Comparison of ENCODE assay signal across 8 cellular contexts in the genomic region with DNA sequence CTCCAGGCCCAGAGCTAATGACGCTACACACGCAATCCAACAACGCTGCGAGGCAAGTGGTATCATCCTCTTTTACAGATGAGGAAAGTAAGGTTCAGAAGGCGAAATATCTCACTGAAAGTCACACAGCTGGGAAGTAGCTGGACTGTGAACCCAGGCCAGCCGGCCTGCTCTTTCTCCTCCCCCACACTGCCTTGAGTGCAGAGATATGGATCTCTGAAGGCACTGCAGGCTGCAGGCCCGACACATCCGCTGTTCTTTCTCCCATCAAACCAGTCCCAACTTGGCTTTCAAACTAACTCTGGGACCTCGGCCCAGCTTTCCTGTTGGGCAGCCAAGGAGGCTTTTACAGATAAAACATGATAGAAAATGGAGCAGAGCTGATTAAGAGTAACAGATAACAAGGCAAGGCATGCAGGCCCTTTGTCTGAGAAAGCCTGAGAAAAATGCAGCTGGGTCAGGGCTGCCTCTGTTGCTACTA.
A peak's percentile ranks its signal among the peaks of the same experiment; 100 is the strongest.
DNase-seq lines count a peak whose midpoint lies in the region; ATAC-seq and TF ChIP-seq lines count a peak whose summit lies in the region.
"Had no signal": no experiment of that assay in that cellular context is flagged by ENCODE, and none has a peak within 500 bp of the region (broad histone marks: within the 10 kb centered on the region; RNA-seq: fewer than 3 reads in every experiment).

No MANE protein-coding gene starts in this region.

- no peak overlapping the region for H2AK5ac ChIP-seq in mesenchymal stem cell (ENCODE audit: low read length, severe bottlenecking)

- no peaks in the 10 kb centered on the region for H3K27me3 ChIP-seq in mesenchymal stem cell (ENCODE audit: control insufficient read depth in 1 of 2, insufficient read depth in 1 of 2, low read length in 2 of 2)
- no peaks in the 10 kb centered on the region for H3K27me3 ChIP-seq in thymus (ENCODE audit: control insufficient read depth, insufficient read depth)

- no peak overlapping the region for H4K91ac ChIP-seq in mesenchymal stem cell (ENCODE audit: low read length)

- H3K4me3 ChIP-seq in choroid plexus epithelial cell (ENCODE audit: low read depth, low read length): no peak overlapping the region
- H3K4me3 ChIP-seq in mesenchymal stem cell (ENCODE audit: insufficient read depth in 1 of 2, low read depth in 1 of 2, low read length in 2 of 2): no peak overlapping the region
- H3K4me3 ChIP-seq in thymus (ENCODE audit: low read length): no peak overlapping the region

- H3K4ac ChIP-seq in mesenchymal stem cell (ENCODE audit: low read depth in 1 of 2, low read length in 2 of 2): peak overlapping the region in 1 of 2 experiments; percentile 87

- ATAC-seq in GM21723 (IDR thresholded peaks at IDR 0.05; ENCODE audit: unreplicated experiment) (no peak), GM21423 (IDR thresholded peaks at IDR 0.05; ENCODE audit: unreplicated experiment) (no peak)

- H3K14ac ChIP-seq in mesenchymal stem cell (ENCODE audit: low read length in 2 of 2): peak overlapping the region in 1 of 2 experiments; percentile 1

- peak overlapping the region; percentile 8 for H2BK15ac ChIP-seq in mesenchymal stem cell (ENCODE audit: low read depth, poor library complexity, severe bottlenecking)

- no peak for TF ChIP-seq CTCF in choroid plexus epithelial cell (conservative IDR thresholded peaks at IDR 0.05; ENCODE audit: low read depth, low read length)

- H3K36me3 ChIP-seq in mesenchymal stem cell (ENCODE audit: control insufficient read depth in 1 of 2, insufficient read depth in 2 of 2, low read depth in 1 of 2, low read length in 2 of 2) (no peaks in the 10 kb centered on the region), thymus (ENCODE audit: control insufficient read depth, insufficient read depth) (no peaks in the 10 kb centered on the region)

- H3K23ac ChIP-seq in mesenchymal stem cell (ENCODE audit: low read length in 2 of 2): no peak overlapping the region

- peak; percentile 25 for DNase-seq in NCI-H69 (lab: John Stamatoyannopoulos, UW)
- peak; percentile 26 for DNase-seq in choroid plexus epithelial cell (ENCODE audit: low read depth)
- peak; percentile 53 for DNase-seq in mesenchymal stem cell
- DNase-seq in midbrain (lab: John Stamatoyannopoulos, UW): no peak
- DNase-seq: NCI-H446 treated with DMSO at 0.1 percent for 48 hours had no signal

- no peak overlapping the region for H2BK5ac ChIP-seq in mesenchymal stem cell (ENCODE audit: low read depth, low read length, poor library complexity, severe bottlenecking)

- peak overlapping the region; percentile 67 for H4K8ac ChIP-seq in mesenchymal stem cell (ENCODE audit: low read length)

- H2BK120ac ChIP-seq in mesenchymal stem cell (ENCODE audit: low read depth, low read length): no peak overlapping the region

- peak overlapping the region; percentile 50 to 54 for H3K18ac ChIP-seq in mesenchymal stem cell (ENCODE audit: low read depth in 1 of 2, low read length in 2 of 2)

- H3K9me3 ChIP-seq in mesenchymal stem cell (ENCODE audit: control insufficient read depth, low read length): no peaks in the 10 kb centered on the region
- no peaks in the 10 kb centered on the region for H3K9me3 ChIP-seq in thymus (ENCODE audit: control insufficient read depth)

- no peak overlapping the region for H3K27ac ChIP-seq in mesenchymal stem cell (ENCODE audit: low read length, poor library complexity, severe bottlenecking)
- H3K27ac ChIP-seq in thymus (ENCODE audit: low read depth): peak overlapping the region; percentile 77

- no peak overlapping the region for H2AFZ ChIP-seq in mesenchymal stem cell (ENCODE audit: low read depth, low read length)

- peak overlapping the region; percentile 50 to 85 for H2BK12ac ChIP-seq in mesenchymal stem cell (ENCODE audit: low read length in 2 of 2)

- H3K79me1 ChIP-seq in mesenchymal stem cell (replicated peaks; ENCODE audit: low read length, poor library complexity, severe bottlenecking): no peaks in the 10 kb centered on the region

- H3K4me2 ChIP-seq in mesenchymal stem cell (ENCODE audit: low read length, poor library complexity, severe bottlenecking): no peak overlapping the region

- H3K4me1 ChIP-seq in mesenchymal stem cell (ENCODE audit: control insufficient read depth, insufficient read depth, low read depth, low read length): peaks cover 15% of the 10 kb centered on the region
- H3K4me1 ChIP-seq in thymus (ENCODE audit: control insufficient read depth, insufficient read depth, low read length): peaks cover 63% of the 10 kb centered on the region

- 63% methylated on average over 9 of the region's 9 CpGs for WGBS in mesenchymal stem cell
- 91% methylated on average over 9 of the region's 9 CpGs for WGBS in thymus

- peak overlapping the region; percentile 30 for H3K9ac ChIP-seq in mesenchymal stem cell (ENCODE audit: low read length)
